In genomic region chr2:66547887-66548286, GRCh38 we compare ENCODE assay signal across 21 cellular contexts.
DNase-seq lines count a peak whose midpoint lies in the region; ATAC-seq lines count a peak whose summit lies in the region.
"Had no signal": no experiment of that assay in that cellular context is flagged by ENCODE, and none has a peak within 500 bp of the region (broad histone marks: within the 10 kb centered on the region; RNA-seq: fewer than 3 reads in every experiment).

No MANE protein-coding gene starts in this region.

- no peaks in the 10 kb centered on the region for H3K4me1 Mint-ChIP-seq in stimulated activated memory B cell treated with anti-CD40 and anti-IgM and Interleukin-4, amounts not matched to agents 10 μg/mL and 1 μg/mL and 100 μg/mL, for 72 hours

- no peak overlapping the region for H3K4me3 Mint-ChIP-seq in stimulated activated memory B cell treated with anti-CD40 and anti-IgM and Interleukin-4, amounts not matched to agents 10 μg/mL and 1 μg/mL and 100 μg/mL, for 72 hours
- H3K4me3 Mint-ChIP-seq: effector memory CD8-positive, alpha-beta T cell; nephron progenitor cell; T-helper 1 cell treated with Interleukin-12 subunit alpha and Interleukin-12 subunit beta and Interleukin-4 antibody, amounts not matched to agents 30 μg/mL and 1 μg/mL, for 36 hours had no signal

- H3K27me3 Mint-ChIP-seq in stimulated activated memory B cell treated with anti-CD40 and anti-IgM and Interleukin-4, amounts not matched to agents 10 μg/mL and 1 μg/mL and 100 μg/mL, for 72 hours = no peaks in the 10 kb centered on the region
- H3K27me3 Mint-ChIP-seq: effector memory CD8-positive, alpha-beta T cell had no signal

- peak; percentile 14 for DNase-seq in DMS153 (lab: John Stamatoyannopoulos, UW)
- DNase-seq in DMS153 treated with DMSO at 0.1 percent for 48 hours (lab: John Stamatoyannopoulos, UW; ENCODE audit: unreplicated experiment) = no peak
- peak; percentile 45 for DNase-seq in NCI-H1436 treated with DMSO at 0.1 percent for 48 hours (lab: John Stamatoyannopoulos, UW)
- DNase-seq in NCI-H774 (lab: John Stamatoyannopoulos, UW) = peak; percentile 37
- peak; percentile 41 for DNase-seq in pons (ENCODE audit: low spot score)
- DNase-seq: activated T-cell treated with anti-CD3 and anti-CD28 coated beads, Interleukin-2, amount 50 U/mL, for 48 hours; colonic mucosa; effector memory CD8-positive, alpha-beta T cell; glutamatergic neuron; MV-4-11; NCI-H187; nephron progenitor cell; PC-3; stimulated activated CD4-positive, alpha-beta T cell treated with anti-CD3 and anti-CD28 coated beads, Interleukin-4, amount 100 ng/mL, for 24 hours had no signal

- no peak overlapping the region for H3K27ac Mint-ChIP-seq in stimulated activated memory B cell treated with anti-CD40 and anti-IgM and Interleukin-4, amounts not matched to agents 10 μg/mL and 1 μg/mL and 100 μg/mL, for 72 hours
- H3K27ac Mint-ChIP-seq: effector memory CD8-positive, alpha-beta T cell; T-helper 1 cell treated with Interleukin-12 subunit alpha and Interleukin-12 subunit beta and Interleukin-4 antibody, amounts not matched to agents 30 μg/mL and 1 μg/mL, for 36 hours had no signal

- H3K36me3 Mint-ChIP-seq in stimulated activated memory B cell treated with anti-CD40 and anti-IgM and Interleukin-4, amounts not matched to agents 10 μg/mL and 1 μg/mL and 100 μg/mL, for 72 hours = no peaks in the 10 kb centered on the region

- no peaks in the 10 kb centered on the region for H3K9me3 Mint-ChIP-seq in stimulated activated memory B cell treated with anti-CD40 and anti-IgM and Interleukin-4, amounts not matched to agents 10 μg/mL and 1 μg/mL and 100 μg/mL, for 72 hours
- H3K9me3 Mint-ChIP-seq: nephron progenitor cell; T-helper 1 cell treated with Interleukin-12 subunit alpha and Interleukin-12 subunit beta and Interleukin-4 antibody, amounts not matched to agents 30 μg/mL and 1 μg/mL, for 36 hours had no signal

- no peak for ATAC-seq in HG03565 (IDR thresholded peaks at IDR 0.05; ENCODE audit: unreplicated experiment)
- no peak for ATAC-seq in HG03439 (IDR thresholded peaks at IDR 0.05; ENCODE audit: unreplicated experiment)
- no peak for ATAC-seq in stimulated activated memory B cell treated with anti-CD40 and anti-IgM and Interleukin-4, amounts not matched to agents 10 μg/mL and 1 μg/mL and 100 μg/mL, for 72 hours
- ATAC-seq: effector memory CD8-positive, alpha-beta T cell; GM12878; PC-3; Right ventricle myocardium inferior; SK-N-SH treated with all-trans-retinoic acid at 6 μM for 48 hours had no signal
